8 cellular contexts compared by ENCODE assay signal in genomic region chr9:34125681-34126206, GRCh38. TPM values are rescaled to one million over a fixed set of nuclear protein-coding genes. Genes with fewer than 3 reads are reported as not detected.
DNase-seq lines count a peak whose midpoint lies in the region; ATAC-seq and TF ChIP-seq lines count a peak whose summit lies in the region.

No MANE protein-coding gene starts in this region.

- ATAC-seq in heart right ventricle (peak in 2 of 8 donors; percentile 0 to 1), Right ventricle myocardium superior (ENCODE audit: poor library complexity) (no peak), naive B cell (ENCODE audit: low read depth in 2 of 2) (no peak), HG02759 (IDR thresholded peaks at IDR 0.05; ENCODE audit: unreplicated experiment) (no peak)

- intact Hi-C loops in heart right ventricle (cut with DNase I) (loop anchor here in 7 of 10 donors (1.0 to 10.0 kb wide), 9 partner anchors 38 to 252 kb away; partner anchors contain the start of genes UBAP1 (in 5 of the 7) and MYORG (in 1 of the 7)), Right ventricle myocardium superior (cut with DNase I) (loop anchor here (10.0 kb wide), 1 partner anchor 249 kb away; the partner anchor contains the start of gene MYORG)

- H3K27ac ChIP-seq in heart right ventricle (peak overlapping the region; percentile 48 to 98 (median 90)), SJSA1 (peak overlapping the region; percentile 89)

- H3K9me3 ChIP-seq in heart right ventricle: no peaks in the 10 kb centered on the region
- no peaks in the 10 kb centered on the region for H3K9me3 ChIP-seq in SJSA1 (replicated peaks)

- H3K9me3 Mint-ChIP-seq in endothelial cell (ENCODE audit: unreplicated experiment) (no peaks in the 10 kb centered on the region), naive B cell (peaks cover 0 to 10% (median 0%) of the 10 kb centered on the region in 7 donors)

- H3K36me3 ChIP-seq in heart right ventricle (peaks cover 0 to 42% (median 0%) of the 10 kb centered on the region in 9 donors), SJSA1 (peaks cover 23% of the 10 kb centered on the region)

- H3K27me3 Mint-ChIP-seq in endothelial cell (ENCODE audit: unreplicated experiment): peaks cover 9% of the 10 kb centered on the region
- H3K27me3 Mint-ChIP-seq in naive B cell: peaks cover 53 to 80% (median 71%) of the 10 kb centered on the region in 3 donors

- H3K4me1 Mint-ChIP-seq in endothelial cell (ENCODE audit: unreplicated experiment): peaks cover 45% of the 10 kb centered on the region
- H3K4me1 Mint-ChIP-seq in naive B cell: peaks cover 41 to 62% (median 50%) of the 10 kb centered on the region in 3 donors

- 4% methylated on average over 18 of the region's 18 CpGs for WGBS in heart right ventricle, 2 donors

- no peak for TF ChIP-seq CTCF in heart right ventricle (IDR thresholded peaks at IDR 0.05)
- no peak for TF ChIP-seq CTCF in endothelial cell (IDR thresholded peaks at IDR 0.05; ENCODE audit: unreplicated experiment)

- no peak for DNase-seq in heart right ventricle
- no peak for DNase-seq in Right ventricle myocardium superior
- no peak for DNase-seq in SJSA1 (ENCODE audit: low read depth in 1 of 2, low spot score in 2 of 2)
- DNase-seq in endothelial cell (ENCODE audit: low spot score): peak; percentile 18
- DNase-seq in naive B cell: no peak
- no peak for DNase-seq in NCI-H2171 (lab: John Stamatoyannopoulos, UW)
- no peak for DNase-seq in SW 1271 (lab: John Stamatoyannopoulos, UW)

- H3K4me1 ChIP-seq in heart right ventricle (peaks cover 0 to 57% (median 42%) of the 10 kb centered on the region in 9 donors), SJSA1 (replicated peaks) (peaks cover 10% of the 10 kb centered on the region; the same call in 1 of the 2 replicates)

- peak overlapping the region; percentile 92 for H3K4me3 Mint-ChIP-seq in endothelial cell (ENCODE audit: unreplicated experiment)
- H3K4me3 Mint-ChIP-seq in naive B cell: peak overlapping the region; percentile 78 to 93 (median 90)

- H3K27me3 ChIP-seq in heart right ventricle (no peaks in the 10 kb centered on the region), SJSA1 (replicated peaks) (no peaks in the 10 kb centered on the region)

- H3K4me3 ChIP-seq in heart right ventricle: peak overlapping the region; percentile 64 to 99 (median 84)
- H3K4me3 ChIP-seq in SJSA1: peak overlapping the region; percentile 65

- H3K27ac Mint-ChIP-seq in endothelial cell (ENCODE audit: unreplicated experiment) (peak overlapping the region; percentile 98), naive B cell (peak overlapping the region in 2 of 6 donors; percentile 44 to 49)

- peaks cover 33% of the 10 kb centered on the region for H3K36me3 Mint-ChIP-seq in endothelial cell (ENCODE audit: low read depth, unreplicated experiment)
- no peaks in the 10 kb centered on the region for H3K36me3 Mint-ChIP-seq in naive B cell

RNA-seq across cellular contexts. Expression of gene DCAF12, which starts 0.8 kb away (rescaled TPM):
- 10 to 100 TPM; 13.8 to 24.2 (median 16.7) TPM for total RNA-seq in heart right ventricle
- 1 to 10 TPM; 6.4 to 9.8 TPM for polyA plus RNA-seq in heart right ventricle
- total RNA-seq in Right ventricle myocardium superior: 14.8 TPM
- total RNA-seq in SJSA1 (2014; rRNA removed; shearing (Covaris generic)): 9.4 and 16.0 TPM in 2 replicates
- 47.3 TPM for total RNA-seq in endothelial cell (ENCODE audit: unreplicated experiment)
- polyA plus RNA-seq in naive B cell (ENCODE audit: low read depth in 6 of 6): 1 to 10 TPM in 2 of 6 donors, under 1 TPM in 3, not detected in 1; 0.39 to 1.1 (median 0.93) TPM

RNA-seq across cellular contexts. Expression of gene UBAP1, which starts 53.1 kb away (rescaled TPM):
- total RNA-seq in heart right ventricle: 10 to 100 TPM; 39.5 to 54.2 (median 43.3) TPM
- polyA plus RNA-seq in heart right ventricle: 10 to 100 TPM; 18.4 to 41.1 TPM
- 44.0 TPM for total RNA-seq in Right ventricle myocardium superior
- 6.4 and 15.3 TPM in 2 replicates for total RNA-seq in SJSA1 (2014; rRNA removed; shearing (Covaris generic))
- total RNA-seq in endothelial cell (ENCODE audit: unreplicated experiment): 32.5 TPM
- 10 to 100 TPM; 18.1 to 35.3 (median 28.0) TPM for polyA plus RNA-seq in naive B cell (ENCODE audit: low read depth in 6 of 6)
